Comparison of ENCODE assay signal across 9 cellular contexts in the genomic region with DNA sequence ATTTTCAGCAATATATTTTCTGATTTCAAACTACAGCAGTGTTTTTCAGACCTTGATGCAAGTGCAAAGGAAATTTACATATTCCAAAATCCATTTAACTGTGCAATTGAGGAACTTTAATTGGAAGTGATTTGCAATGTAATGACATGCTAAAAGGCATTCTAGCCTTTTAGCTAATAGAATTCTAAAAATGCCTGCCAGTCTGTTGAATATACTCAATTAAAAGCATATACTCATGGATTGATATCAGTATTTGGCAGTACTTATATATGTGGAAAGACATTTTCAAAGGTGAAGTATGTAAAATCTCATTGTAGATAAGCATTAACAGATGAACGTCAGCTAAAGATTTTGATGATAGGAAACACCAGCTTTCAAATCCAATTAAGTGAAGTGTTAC.
"Had no signal": no experiment of that assay in that cellular context is flagged by ENCODE, and none has a peak within 500 bp of the region (broad histone marks: within the 10 kb centered on the region; RNA-seq: fewer than 3 reads in every experiment).

No MANE protein-coding gene starts in this region.

- H3K27ac ChIP-seq: GM23248 had no signal

- H3K9me3 ChIP-seq: HAP-1 had no signal

- ATAC-seq: HCT116, K562 had no signal

- H3K4me1 ChIP-seq: HAP-1 had no signal

- H2AFZ ChIP-seq: GM23248 had no signal

- DNase-seq: GM23248, GOT3, H7, HFFc6, IMR-90, KG1 had no signal

- H3K9ac ChIP-seq: GM23248 had no signal

- H3K36me3 ChIP-seq: HAP-1 had no signal

- H3K4me3 ChIP-seq: GM23248, HAP-1, K562 had no signal
